ENCODE assay signal across 26 cellular contexts in the genomic region with DNA sequence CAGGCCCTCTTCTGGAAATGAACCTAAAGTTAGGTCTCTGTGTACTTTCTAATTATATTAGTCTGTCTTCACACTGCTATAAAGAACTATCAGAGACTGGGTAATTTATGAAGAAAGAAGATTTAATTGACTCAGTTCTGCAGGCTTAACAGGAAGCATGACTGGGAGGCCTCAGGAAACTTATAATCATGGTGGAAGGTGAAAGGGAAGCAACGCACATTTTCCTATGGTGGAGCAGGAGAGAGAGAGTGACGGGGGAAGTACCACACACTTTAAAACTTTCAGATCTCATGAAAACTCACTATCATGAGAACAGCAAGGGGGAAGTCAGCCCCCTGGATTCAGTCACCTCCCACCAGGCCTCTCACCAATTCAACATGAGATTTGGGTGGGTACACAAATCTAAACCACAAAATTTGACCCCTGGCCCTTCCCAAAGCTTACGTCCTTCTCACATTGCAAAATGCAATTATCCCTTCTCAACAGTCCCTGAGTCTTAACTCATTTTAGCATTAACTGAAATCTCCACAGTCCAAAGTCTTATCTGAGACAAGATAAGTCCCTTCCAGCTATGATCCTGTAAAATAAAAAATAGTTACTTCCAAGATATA. TPM values are rescaled to one million over a fixed set of nuclear protein-coding genes. Genes with fewer than 3 reads are reported as not detected.
DNase-seq lines count a peak whose midpoint lies in the region; ATAC-seq and TF ChIP-seq lines count a peak whose summit lies in the region.
"Had no signal": no experiment of that assay in that cellular context is flagged by ENCODE, and none has a peak within 500 bp of the region (broad histone marks: within the 10 kb centered on the region; RNA-seq: fewer than 3 reads in every experiment).

No MANE protein-coding gene starts in this region.

- peaks cover 31% of the 10 kb centered on the region for H3K4me1 ChIP-seq in PC-3 (ENCODE audit: insufficient read depth, low read length)

- peak overlapping the region; percentile 77 for H3K27ac ChIP-seq in PC-3 (ENCODE audit: low read length)
- H3K27ac ChIP-seq: neutrophil had no signal

- no peaks in the 10 kb centered on the region for H3K9me2 ChIP-seq in PC-3 (replicated peaks; ENCODE audit: low read length)

- H3K4me3 ChIP-seq in PC-3 (ENCODE audit: low read length) (no peak overlapping the region), fibroblast of the aortic adventitia (ENCODE audit: low read depth, low read length) (no peak overlapping the region)

- no peaks in the 10 kb centered on the region for H3K36me3 Mint-ChIP-seq in activated CD4-positive, alpha-beta memory T cell treated with anti-CD3 and anti-CD28 coated beads for 36 hours
- H3K36me3 Mint-ChIP-seq in activated CD4-positive, alpha-beta memory T cell treated with anti-CD3 and anti-CD28 coated beads, Interleukin-2, amount 10 ng/mL, durations not matched to agents 7 days and 5 days (ENCODE audit: low read depth) = no peaks in the 10 kb centered on the region
- no peaks in the 10 kb centered on the region for H3K36me3 Mint-ChIP-seq in stimulated activated effector memory CD8-positive, alpha-beta T cell treated with anti-CD3 and anti-CD28 coated beads, Interleukin-12 subunit alpha, Interleukin-12 subunit beta, amount 100 ng/mL, for 72 hours
- H3K36me3 Mint-ChIP-seq: naive B cell had no signal

- H3K4me2 ChIP-seq in PC-3 (ENCODE audit: low read length) = no peak overlapping the region

- H3K9me3 Mint-ChIP-seq in activated CD4-positive, alpha-beta memory T cell treated with anti-CD3 and anti-CD28 coated beads for 36 hours = no peaks in the 10 kb centered on the region
- H3K9me3 Mint-ChIP-seq in activated CD4-positive, alpha-beta memory T cell treated with anti-CD3 and anti-CD28 coated beads, Interleukin-2, amount 10 ng/mL, durations not matched to agents 7 days and 5 days = no peaks in the 10 kb centered on the region
- no peaks in the 10 kb centered on the region for H3K9me3 Mint-ChIP-seq in stimulated activated effector memory CD8-positive, alpha-beta T cell treated with anti-CD3 and anti-CD28 coated beads, Interleukin-12 subunit alpha, Interleukin-12 subunit beta, amount 100 ng/mL, for 72 hours
- H3K9me3 Mint-ChIP-seq: activated naive CD4-positive, alpha-beta T cell treated with anti-CD3 and anti-CD28 coated beads for 36 hours; T-helper 1 cell treated with Interleukin-12 subunit alpha and Interleukin-12 subunit beta and Interleukin-4 antibody, amounts not matched to agents 30 μg/mL and 1 μg/mL, for 36 hours had no signal

- no TSS peak for BruUV-seq in PC-3 (replicated peaks; lab: Mats Ljungman, UMichigan)

- CTCF ChIA-PET in activated CD4-positive, alpha-beta memory T cell treated with anti-CD3 and anti-CD28 coated beads for 36 hours (lab: Charles Lee) = no interaction called here
- CTCF ChIA-PET in activated CD4-positive, alpha-beta memory T cell treated with anti-CD3 and anti-CD28 coated beads, Interleukin-2, amount 10 ng/mL, durations not matched to agents 7 days and 5 days (lab: Charles Lee) = interaction anchor here (1.2 to 1.9 kb wide), 2 partner anchors 10 to 240 kb away, joined by 3 to 6 read pairs; no protein-coding TSS in a partner anchor
- CTCF ChIA-PET in PC-3 (lab: Charles Lee) = no interaction called here

- H3F3A ChIP-seq in PC-3 (ENCODE audit: low read length, unreplicated experiment) = no peaks in the 10 kb centered on the region

- peaks cover 10% of the 10 kb centered on the region for H3K4me1 Mint-ChIP-seq in activated CD4-positive, alpha-beta memory T cell treated with anti-CD3 and anti-CD28 coated beads for 36 hours (ENCODE audit: low read depth)
- peaks cover 12% of the 10 kb centered on the region for H3K4me1 Mint-ChIP-seq in activated CD4-positive, alpha-beta memory T cell treated with anti-CD3 and anti-CD28 coated beads, Interleukin-2, amount 10 ng/mL, durations not matched to agents 7 days and 5 days
- H3K4me1 Mint-ChIP-seq in stimulated activated effector memory CD8-positive, alpha-beta T cell treated with anti-CD3 and anti-CD28 coated beads, Interleukin-12 subunit alpha, Interleukin-12 subunit beta, amount 100 ng/mL, for 72 hours = peaks cover 13% of the 10 kb centered on the region
- H3K4me1 Mint-ChIP-seq: IgD-negative memory B cell, naive B cell had no signal

- H3K9me3 ChIP-seq in PC-3 (ENCODE audit: low read length) = no peaks in the 10 kb centered on the region
- H3K9me3 ChIP-seq: neutrophil had no signal

- intact Hi-C loops in activated CD4-positive, alpha-beta memory T cell treated with anti-CD3 and anti-CD28 coated beads for 36 hours (cut with micrococcal nuclease) = no loop called here
- intact Hi-C loops in PC-3 (cut with micrococcal nuclease) = loop anchor here (5.0 kb wide), 1 partner anchor 69 kb away; no protein-coding TSS in a partner anchor

- H3K27me3 Mint-ChIP-seq in activated CD4-positive, alpha-beta memory T cell treated with anti-CD3 and anti-CD28 coated beads for 36 hours = no peaks in the 10 kb centered on the region
- H3K27me3 Mint-ChIP-seq in activated CD4-positive, alpha-beta memory T cell treated with anti-CD3 and anti-CD28 coated beads, Interleukin-2, amount 10 ng/mL, durations not matched to agents 7 days and 5 days = no peaks in the 10 kb centered on the region

- no peaks in the 10 kb centered on the region for H3K27me3 ChIP-seq in PC-3 (ENCODE audit: low read length)

- H3K36me3 ChIP-seq in PC-3 (ENCODE audit: low read depth, low read length) = no peaks in the 10 kb centered on the region
- H3K36me3 ChIP-seq: neutrophil had no signal

- peak overlapping the region; percentile 6; the same call in 1 of the 2 replicates for H3K9ac ChIP-seq in PC-3 (ENCODE audit: low read length)

- H3K27ac Mint-ChIP-seq in activated CD4-positive, alpha-beta memory T cell treated with anti-CD3 and anti-CD28 coated beads for 36 hours = no peak overlapping the region
- no peak overlapping the region for H3K27ac Mint-ChIP-seq in activated CD4-positive, alpha-beta memory T cell treated with anti-CD3 and anti-CD28 coated beads, Interleukin-2, amount 10 ng/mL, durations not matched to agents 7 days and 5 days
- H3K27ac Mint-ChIP-seq in stimulated activated effector memory CD8-positive, alpha-beta T cell treated with anti-CD3 and anti-CD28 coated beads, Interleukin-12 subunit alpha, Interleukin-12 subunit beta, amount 100 ng/mL, for 72 hours = peak overlapping the region; percentile 48
- H3K27ac Mint-ChIP-seq: activated naive CD4-positive, alpha-beta T cell treated with anti-CD3 and anti-CD28 coated beads for 36 hours; IgD-negative memory B cell; naive B cell; progenitor cell of endocrine pancreas; T-helper 1 cell treated with Interleukin-12 subunit alpha and Interleukin-12 subunit beta and Interleukin-4 antibody, amounts not matched to agents 30 μg/mL and 1 μg/mL, for 36 hours had no signal

- POLR2A ChIA-PET in activated CD4-positive, alpha-beta memory T cell treated with anti-CD3 and anti-CD28 coated beads for 36 hours (lab: Charles Lee) = no interaction called here
- POLR2A ChIA-PET in activated CD4-positive, alpha-beta memory T cell treated with anti-CD3 and anti-CD28 coated beads, Interleukin-2, amount 10 ng/mL, durations not matched to agents 7 days and 5 days (lab: Charles Lee) = no interaction called here
- POLR2A ChIA-PET in PC-3 (lab: Charles Lee; ENCODE audit: unreplicated experiment) = no interaction called here

- no peak for ATAC-seq in PC-3
- no peak for ATAC-seq in stimulated activated effector memory CD8-positive, alpha-beta T cell treated with anti-CD3 and anti-CD28 coated beads, Interleukin-12 subunit alpha, Interleukin-12 subunit beta, amount 100 ng/mL, for 72 hours

- TF ChIP-seq CTCF in PC-3 (conservative IDR thresholded peaks at IDR 0.05; ENCODE audit: low read depth, low read length) (no peak), fibroblast of the aortic adventitia (IDR thresholded peaks at IDR 0.05; ENCODE audit: insufficient read depth, low read length) (no peak), GM10266 (IDR thresholded peaks at IDR 0.05; ENCODE audit: control insufficient read depth, insufficient read depth, low read depth, missing control alignments) (no peak)

- no peak overlapping the region for H3K4me3 Mint-ChIP-seq in activated CD4-positive, alpha-beta memory T cell treated with anti-CD3 and anti-CD28 coated beads for 36 hours
- H3K4me3 Mint-ChIP-seq in activated CD4-positive, alpha-beta memory T cell treated with anti-CD3 and anti-CD28 coated beads, Interleukin-2, amount 10 ng/mL, durations not matched to agents 7 days and 5 days = no peak overlapping the region
- no peak overlapping the region for H3K4me3 Mint-ChIP-seq in stimulated activated effector memory CD8-positive, alpha-beta T cell treated with anti-CD3 and anti-CD28 coated beads, Interleukin-12 subunit alpha, Interleukin-12 subunit beta, amount 100 ng/mL, for 72 hours
- H3K4me3 Mint-ChIP-seq: activated naive CD4-positive, alpha-beta T cell treated with anti-CD3 and anti-CD28 coated beads for 36 hours; T-helper 1 cell treated with Interleukin-12 subunit alpha and Interleukin-12 subunit beta and Interleukin-4 antibody, amounts not matched to agents 30 μg/mL and 1 μg/mL, for 36 hours had no signal

- peak; percentile 23 for DNase-seq in activated CD4-positive, alpha-beta memory T cell treated with anti-CD3 and anti-CD28 coated beads for 36 hours
- DNase-seq in activated CD4-positive, alpha-beta memory T cell treated with anti-CD3 and anti-CD28 coated beads, Interleukin-2, amount 10 ng/mL, durations not matched to agents 7 days and 5 days = no peak
- DNase-seq in PC-3 (no peak), fibroblast of the aortic adventitia (ENCODE audit: low read depth) (peak; percentile 63), GM10266 (ENCODE audit: extremely low spot score) (no peak), NCI-H1436 treated with DMSO at 0.1 percent for 48 hours (lab: John Stamatoyannopoulos, UW) (no peak), amygdala (lab: John Stamatoyannopoulos, UW) (no peak)
- no peak for DNase-seq in stimulated activated effector memory CD8-positive, alpha-beta T cell treated with anti-CD3 and anti-CD28 coated beads, Interleukin-12 subunit alpha, Interleukin-12 subunit beta, amount 100 ng/mL, for 72 hours (ENCODE audit: low spot score in 2 of 2)
- DNase-seq: 8988T; activated naive CD4-positive, alpha-beta T cell treated with anti-CD3 and anti-CD28 coated beads for 36 hours; activated T-cell treated with anti-CD3 and anti-CD28 coated beads, Interleukin-2, amount 50 U/mL, for 48 hours; amniotic stem cell; C1 segment of cervical spinal cord; COR-L47; DMS53; midbrain; naive B cell; NCI-H2107; NCI-H748 treated with DMSO at 0.1 percent for 48 hours; RPMI8226; stimulated activated CD4-positive, alpha-beta T cell treated with anti-CD3 and anti-CD28 coated beads, Interleukin-4, amount 100 ng/mL, for 1 hour; substantia nigra had no signal

- H2AFZ ChIP-seq in PC-3 (ENCODE audit: low read length) = no peak overlapping the region

- no peaks in the 10 kb centered on the region for H3K79me2 ChIP-seq in PC-3 (ENCODE audit: low read length)

- no peaks in the 10 kb centered on the region for H4K20me1 ChIP-seq in PC-3 (ENCODE audit: low read length)

RNA-seq across cellular contexts. Expression of gene TRIP13, which starts 40.7 kb away (rescaled TPM):
- total RNA-seq in activated CD4-positive, alpha-beta memory T cell treated with anti-CD3 and anti-CD28 coated beads for 36 hours = 10 to 100 TPM; 32.4 to 33.9 TPM
- total RNA-seq in activated CD4-positive, alpha-beta memory T cell treated with anti-CD3 and anti-CD28 coated beads, Interleukin-2, amount 10 ng/mL, durations not matched to agents 7 days and 5 days = 10 to 100 TPM; 26.6 to 28.8 TPM
- total RNA-seq in PC-3 (2014; rRNA removed) = 56.4 and 69.0 TPM in 2 replicates
- 4.4 and 32.5 TPM in 2 replicates for total RNA-seq in fibroblast of the aortic adventitia (ENCODE audit: low replicate concordance)

RNA-seq across cellular contexts. Expression of gene BRD9, which starts 40.8 kb away (rescaled TPM):
- total RNA-seq in activated CD4-positive, alpha-beta memory T cell treated with anti-CD3 and anti-CD28 coated beads for 36 hours = 10 to 100 TPM; 43.1 to 50.7 TPM
- total RNA-seq in activated CD4-positive, alpha-beta memory T cell treated with anti-CD3 and anti-CD28 coated beads, Interleukin-2, amount 10 ng/mL, durations not matched to agents 7 days and 5 days = 10 to 100 TPM; 52.3 to 54.0 TPM
- total RNA-seq in PC-3 (2014; rRNA removed) (50.4 and 64.7 TPM in 2 replicates), fibroblast of the aortic adventitia (ENCODE audit: low replicate concordance) (26.8 and 119 TPM in 2 replicates)

Comparison
In these comparisons a context has a peak if more than half of its experiments do, and no peak if none do; other contexts are left out.
1. DNase-seq: peak in activated CD4-positive, alpha-beta memory T cell treated with anti-CD3 and anti-CD28 coated beads for 36 hours (single experiment) and fibroblast of the aortic adventitia (single experiment); none in activated CD4-positive, alpha-beta memory T cell treated with anti-CD3 and anti-CD28 coated beads, Interleukin-2, amount 10 ng/mL, durations not matched to agents 7 days and 5 days (single experiment), PC-3 (single experiment), stimulated activated effector memory CD8-positive, alpha-beta T cell treated with anti-CD3 and anti-CD28 coated beads, Interleukin-12 subunit alpha, Interleukin-12 subunit beta, amount 100 ng/mL, for 72 hours (0 of 2), GM10266 (single experiment), NCI-H1436 treated with DMSO at 0.1 percent for 48 hours (single experiment) and amygdala (0 of 56).